ENCODE assay signal across 8 cellular contexts in the genomic region with DNA sequence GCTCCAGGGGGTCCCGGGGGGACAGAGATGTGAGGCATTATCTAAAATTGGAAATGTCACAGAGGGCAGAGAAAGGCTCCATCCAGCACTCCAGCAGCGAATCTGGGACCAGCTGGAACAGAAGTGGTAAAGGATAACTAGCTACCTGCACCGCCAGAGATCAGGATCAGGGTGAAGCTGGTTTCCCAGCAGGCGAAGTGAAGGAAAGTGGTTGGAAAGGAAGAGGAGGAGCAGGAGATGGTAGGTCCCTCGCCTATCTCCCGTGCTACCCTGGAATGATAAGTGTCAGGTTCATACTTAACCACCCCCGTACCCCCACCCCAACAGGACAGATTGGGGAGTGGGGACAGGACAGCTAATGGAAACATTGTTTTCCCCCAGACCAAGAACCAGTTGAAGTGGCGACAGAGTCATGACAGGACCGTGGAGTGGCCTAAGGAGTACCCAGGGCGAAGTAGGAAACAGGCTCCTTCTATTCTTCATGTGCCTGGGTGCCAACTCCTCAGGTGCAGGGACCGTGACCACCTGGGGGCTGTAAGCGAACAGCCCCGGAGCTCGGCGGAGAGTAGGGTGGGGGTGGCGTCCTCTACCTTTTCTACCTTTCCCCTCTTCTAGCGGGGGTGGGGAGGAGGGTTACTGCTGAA. TPM values are rescaled to one million over a fixed set of nuclear protein-coding genes. Genes with fewer than 3 reads are reported as not detected.
DNase-seq lines count a peak whose midpoint lies in the region; ATAC-seq and TF ChIP-seq lines count a peak whose summit lies in the region.

No MANE protein-coding gene starts in this region.

- H2AK5ac ChIP-seq in mesendoderm (ENCODE audit: low read length) = no peak overlapping the region

- peaks cover 12% of the 10 kb centered on the region for H3K4me1 ChIP-seq in mammary epithelial cell (ENCODE audit: insufficient read depth, low read length)
- H3K4me1 ChIP-seq in mesendoderm (ENCODE audit: control insufficient read depth, low read depth, low read length) = peaks cover 8% of the 10 kb centered on the region

- H3K36me3 ChIP-seq in mammary epithelial cell (ENCODE audit: insufficient read depth, low read length) (peaks cover 21% of the 10 kb centered on the region), mesendoderm (ENCODE audit: control insufficient read depth, insufficient read depth, low read length) (peaks cover 8% of the 10 kb centered on the region)

- H3K56ac ChIP-seq in mesendoderm (ENCODE audit: low read length) = peak overlapping the region; percentile 100

- intact Hi-C loops in mammary epithelial cell (cut with micrococcal nuclease) = loop anchor here (1.0 kb wide), 1 partner anchor 10 kb away; a partner anchor contains a TSS

- dilution Hi-C loops in mammary epithelial cell (cut with HindIII; ENCODE audit: low sequenced_read_pairs) = no loop called here

- DNase-seq in AG04450 (ENCODE audit: low read depth, low spot score) = no peak
- no peak for DNase-seq in mammary epithelial cell
- DNase-seq in mesendoderm = no peak
- DNase-seq in HT-29 (ENCODE audit: low spot score) = no peak
- no peak for DNase-seq in HuH-7.5 (ENCODE audit: low spot score)
- DNase-seq in A172 (ENCODE audit: low spot score) = no peak

- no peak for TF ChIP-seq CTCF in AG04450 (IDR thresholded peaks at IDR 0.05; ENCODE audit: low read depth, low read length)
- TF ChIP-seq CTCF in mammary epithelial cell (conservative IDR thresholded peaks at IDR 0.05 in 1 of 2, IDR thresholded peaks at IDR 0.05 in 1 of 2; ENCODE audit: extremely low read depth in 1 of 2, insufficient read depth in 1 of 2, low read depth in 1 of 2, low read length in 2 of 2) = no peak

- H2BK15ac ChIP-seq in mesendoderm (replicated peaks; ENCODE audit: low read depth) = no peak overlapping the region

- H3K18ac ChIP-seq in mesendoderm (ENCODE audit: low read length) = no peak overlapping the region

- H3K9ac ChIP-seq in mammary epithelial cell (ENCODE audit: insufficient read depth, low read length) (peak overlapping the region; percentile 79), mesendoderm (ENCODE audit: low read length) (peak overlapping the region; percentile 98)

- H3K27ac ChIP-seq in AG04450 (ENCODE audit: low read depth, low read length) = peak overlapping the region; percentile 47
- peak overlapping the region; percentile 88 for H3K27ac ChIP-seq in mammary epithelial cell (ENCODE audit: insufficient read depth, low read depth, low read length)
- H3K27ac ChIP-seq in mesendoderm (ENCODE audit: low read depth, low read length) = no peak overlapping the region

- no peak overlapping the region for H2BK5ac ChIP-seq in mesendoderm (ENCODE audit: low read length)

- peak overlapping the region; percentile 37 for H3K23ac ChIP-seq in mesendoderm (ENCODE audit: low read length)

- WGBS in mammary epithelial cell (ENCODE audit: low coverage, missing lambda C conversion rate) = 28% methylated on average over 9 of the region's 17 CpGs
- no CpG with 5 or more reads among the region's 17 CpGs for WGBS in mesendoderm (ENCODE audit: extremely low coverage, insufficient coverage, low lambda C conversion rate)

- H2BK120ac ChIP-seq in mesendoderm (ENCODE audit: low read depth, low read length) = no peak overlapping the region

- H4K20me1 ChIP-seq in mammary epithelial cell (ENCODE audit: insufficient read depth, low read length) = no peaks in the 10 kb centered on the region

- peak overlapping the region; percentile 99 for H2AFZ ChIP-seq in mammary epithelial cell (ENCODE audit: low read depth, low read length)

- H3K4ac ChIP-seq in mesendoderm (ENCODE audit: low read depth, low read length) = no peak overlapping the region

- no peak overlapping the region for H4K5ac ChIP-seq in mesendoderm (ENCODE audit: low read length)

- no TSS peak for BruUV-seq in mammary epithelial cell (replicated peaks; lab: Mats Ljungman, UMichigan)

- POLR2A ChIA-PET in AG04450 (lab: Yijun Ruan, JAX) = interaction anchor here (0.7 to 1.0 kb wide), 2 partner anchors 11 to 26 kb away, joined by 3 read pairs; a partner anchor contains a TSS

- peak overlapping the region; percentile 88 for H3K4me2 ChIP-seq in mammary epithelial cell (ENCODE audit: insufficient read depth, low read depth, low read length)
- H3K4me2 ChIP-seq in mesendoderm (ENCODE audit: low read length) = peak overlapping the region; percentile 57

- CTCF ChIA-PET in AG04450 (lab: Charles Lee) (interaction anchor here (0.6 to 1.9 kb wide), 4 partner anchors 11 to 145 kb away, joined by 6 to 15 read pairs (median 7); a partner anchor contains a TSS), mammary epithelial cell (lab: Charles Lee; ENCODE audit: low non-redundant PET) (no interaction called here)

- peak; percentile 4 for ATAC-seq in HG03460 (IDR thresholded peaks at IDR 0.05; ENCODE audit: unreplicated experiment)
- no peak for ATAC-seq in HG02981 (IDR thresholded peaks at IDR 0.05; ENCODE audit: unreplicated experiment)

- in situ Hi-C loops in mammary epithelial cell (cut with MboI; ENCODE audit: low sequenced_read_pairs in 2 of 2) = loop anchor here in 1 of 2 donors (25.0 kb wide), 1 partner anchor 561 kb away; a partner anchor contains a TSS

- H3K9me3 ChIP-seq in AG04450 (ENCODE audit: control insufficient read depth, insufficient read depth, low read length) = no peaks in the 10 kb centered on the region
- H3K9me3 ChIP-seq in mammary epithelial cell (replicated peaks; ENCODE audit: insufficient read depth, low read length) = no peaks in the 10 kb centered on the region

- H3K4me3 ChIP-seq in AG04450 (ENCODE audit: low read depth, low read length) (peak overlapping the region; percentile 98), mammary epithelial cell (replicated peaks in 1 of 3; ENCODE audit: insufficient read depth in 1 of 3, low read depth in 2 of 3, low read length in 3 of 3) (peak overlapping the region; percentile 76 to 97 (median 83)), mesendoderm (ENCODE audit: low read length) (peak overlapping the region; percentile 96)

- peaks cover 18% of the 10 kb centered on the region for H3K79me2 ChIP-seq in mammary epithelial cell (ENCODE audit: insufficient read depth, low read length)
- peaks cover 4% of the 10 kb centered on the region for H3K79me2 ChIP-seq in mesendoderm (ENCODE audit: control insufficient read depth, insufficient read depth, low read length)

- H3K27me3 ChIP-seq in AG04450 (ENCODE audit: control insufficient read depth, insufficient read depth, low read length) (no peaks in the 10 kb centered on the region), mammary epithelial cell (ENCODE audit: insufficient read depth, low read length) (no peaks in the 10 kb centered on the region), mesendoderm (ENCODE audit: insufficient read depth, low read length, poor library complexity) (no peaks in the 10 kb centered on the region)

- no peak overlapping the region for H4K8ac ChIP-seq in mesendoderm (ENCODE audit: low read depth, low read length)

- peaks cover 6% of the 10 kb centered on the region for H3K79me1 ChIP-seq in mesendoderm (ENCODE audit: low read length)

RNA-seq across cellular contexts. Expression of a gene that starts 0.7 kb away (rescaled TPM):
- 21.8 and 24.7 TPM in 2 replicates for polyA plus RNA-seq in AG04450 (2011; rRNA removed)
- polyA minus RNA-seq in AG04450 (2011; rRNA and poly(A)+ RNA removed) = 13.8 and 21.5 TPM in 2 replicates
- total RNA-seq in mammary epithelial cell = 10 to 100 TPM; 25.8 to 32.1 TPM
- 33.8 TPM for polyA plus RNA-seq in mammary epithelial cell
- polyA minus RNA-seq in mammary epithelial cell = 120 TPM
- polyA plus RNA-seq in mesendoderm (2013, experiment 1 of 2) = 39.5 TPM
- 37.7 TPM for polyA plus RNA-seq in mesendoderm (2013, experiment 2 of 2)
- total RNA-seq in HT-29 (2014; rRNA removed; shearing (Covaris generic)) = 57.5 and 70.7 TPM in 2 replicates
- total RNA-seq in A172 (2014; rRNA removed; shearing (Covaris generic)) = 59.5 and 61.1 TPM in 2 replicates

RNA-seq across cellular contexts. Expression of a gene that starts 10.4 kb away (rescaled TPM):
- 9.7 and 9.8 TPM in 2 replicates for polyA plus RNA-seq in AG04450 (2011; rRNA removed)
- polyA minus RNA-seq in AG04450 (2011; rRNA and poly(A)+ RNA removed) = 7.9 and 9.1 TPM in 2 replicates
- 10 to 100 TPM; 13.0 to 15.6 TPM for total RNA-seq in mammary epithelial cell
- polyA plus RNA-seq in mammary epithelial cell = 11.8 TPM
- polyA minus RNA-seq in mammary epithelial cell = 6.0 TPM
- 8.0 TPM for polyA plus RNA-seq in mesendoderm (2013, experiment 1 of 2)
- polyA plus RNA-seq in mesendoderm (2013, experiment 2 of 2) = 7.6 TPM
- 11.7 and 14.3 TPM in 2 replicates for total RNA-seq in HT-29 (2014; rRNA removed; shearing (Covaris generic))
- total RNA-seq in A172 (2014; rRNA removed; shearing (Covaris generic)) = 37.1 and 39.9 TPM in 2 replicates

RNA-seq across cellular contexts. Expression of a gene that starts 17.3 kb away (rescaled TPM):
- 15.4 and 16.2 TPM in 2 replicates for polyA plus RNA-seq in AG04450 (2011; rRNA removed)
- 10.7 and 14.8 TPM in 2 replicates for polyA minus RNA-seq in AG04450 (2011; rRNA and poly(A)+ RNA removed)
- total RNA-seq in mammary epithelial cell = 10 to 100 TPM in 1 of 2 donors, 1 to 10 TPM in 1; 6.5 to 16.8 TPM
- polyA plus RNA-seq in mammary epithelial cell = 14.8 TPM
- polyA minus RNA-seq in mammary epithelial cell = 14.0 TPM
- polyA plus RNA-seq in mesendoderm (2013, experiment 1 of 2) = 16.1 TPM
- 15.7 TPM for polyA plus RNA-seq in mesendoderm (2013, experiment 2 of 2)
- 20.8 and 24.6 TPM in 2 replicates for total RNA-seq in HT-29 (2014; rRNA removed; shearing (Covaris generic))
- total RNA-seq in A172 (2014; rRNA removed; shearing (Covaris generic)) = 5.2 and 5.7 TPM in 2 replicates

RNA-seq across cellular contexts. Expression of a gene that starts 22.3 kb away (rescaled TPM):
- polyA plus RNA-seq in AG04450 (2011; rRNA removed) (0.52 and 0.72 TPM in 2 replicates), mammary epithelial cell (0.07 TPM)
- 3.3 and 4.2 TPM in 2 replicates for polyA minus RNA-seq in AG04450 (2011; rRNA and poly(A)+ RNA removed)
- total RNA-seq in mammary epithelial cell = under 1 TPM; 0.16 to 0.17 TPM
- 0.16 TPM for polyA minus RNA-seq in mammary epithelial cell
- 1.1 TPM for polyA plus RNA-seq in mesendoderm (2013, experiment 1 of 2)
- polyA plus RNA-seq in mesendoderm (2013, experiment 2 of 2) = 1.1 TPM
- total RNA-seq in HT-29 (2014; rRNA removed; shearing (Covaris generic)) = not detected in 2 replicates
- not detected in 2 replicates for total RNA-seq in A172 (2014; rRNA removed; shearing (Covaris generic))

RNA-seq across cellular contexts. Expression of a gene that starts 22.8 kb away (rescaled TPM):
- polyA plus RNA-seq in AG04450 (2011; rRNA removed) (129 and 146 TPM in 2 replicates), mammary epithelial cell (103 TPM)
- polyA minus RNA-seq in AG04450 (2011; rRNA and poly(A)+ RNA removed) = 59.6 and 86.5 TPM in 2 replicates
- total RNA-seq in mammary epithelial cell = 10 to 100 TPM; 49.2 to 59.3 TPM
- polyA minus RNA-seq in mammary epithelial cell = 57.0 TPM
- polyA plus RNA-seq in mesendoderm (2013, experiment 1 of 2) = 86.6 TPM
- polyA plus RNA-seq in mesendoderm (2013, experiment 2 of 2) = 89.9 TPM
- total RNA-seq in HT-29 (2014; rRNA removed; shearing (Covaris generic)) = 66.4 and 81.3 TPM in 2 replicates
- total RNA-seq in A172 (2014; rRNA removed; shearing (Covaris generic)) = 95.7 and 128 TPM in 2 replicates
